Comparison of ENCODE assay signal across 10 cellular contexts in the genomic region with DNA sequence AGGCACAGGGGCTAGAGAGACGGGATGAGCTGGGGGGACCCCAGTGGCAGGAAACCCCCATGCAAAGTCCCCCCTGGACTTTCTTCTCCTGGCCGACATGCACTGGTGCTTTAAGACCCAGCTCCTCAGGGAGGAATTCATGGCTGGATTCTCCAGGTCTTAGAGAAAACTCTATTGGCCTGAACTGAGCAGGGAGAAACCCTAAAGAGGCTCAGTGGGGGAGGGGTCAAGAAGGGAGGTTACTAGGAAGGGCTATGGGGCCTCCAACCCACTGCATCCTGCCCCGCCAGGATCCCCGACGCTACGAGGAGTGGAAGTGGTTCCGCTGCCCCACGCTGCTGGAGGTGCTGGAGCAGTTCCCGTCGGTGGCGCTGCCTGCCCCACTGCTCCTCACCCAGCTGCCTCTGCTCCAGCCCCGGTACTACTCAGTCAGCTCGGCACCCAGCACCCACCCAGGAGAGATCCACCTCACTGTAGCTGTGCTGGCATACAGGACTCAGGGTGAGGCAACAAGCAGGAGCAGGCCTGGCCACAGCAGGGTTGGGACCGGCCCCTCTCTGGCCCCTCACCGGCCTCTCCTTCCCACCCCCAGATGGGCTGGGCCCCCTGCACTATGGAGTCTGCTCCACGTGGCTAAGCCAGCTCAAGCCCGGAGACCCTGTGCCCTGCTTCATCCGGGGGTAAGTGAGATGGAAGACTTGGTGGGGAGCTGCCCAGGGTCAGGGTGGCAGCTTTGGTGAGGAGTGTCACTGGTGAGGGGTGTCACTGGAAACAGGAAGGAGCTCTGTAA. TPM values are rescaled to one million over a fixed set of nuclear protein-coding genes. Genes with fewer than 3 reads are reported as not detected.
DNase-seq lines count a peak whose midpoint lies in the region; ATAC-seq, FAIRE-seq and TF ChIP-seq lines count a peak whose summit lies in the region.
"Had no signal": no experiment of that assay in that cellular context is flagged by ENCODE, and none has a peak within 500 bp of the region (broad histone marks: within the 10 kb centered on the region; RNA-seq: fewer than 3 reads in every experiment).

No MANE protein-coding gene starts in this region.

- H2BK120ac ChIP-seq in H9 (ENCODE audit: low read depth, low read length, poor library complexity, severe bottlenecking): no peak overlapping the region

- H3K27me3 ChIP-seq in H9 (ENCODE audit: insufficient read depth, low read length) (no peaks in the 10 kb centered on the region), MM.1S (replicated peaks; ENCODE audit: insufficient read depth, low read length) (peaks cover 21% of the 10 kb centered on the region)

- ATAC-seq in A549: peak; percentile 12 to 15; a peak in 2 of 6 replicates
- peak; percentile 3 to 25 for ATAC-seq in activated T-cell treated with anti-CD3 and anti-CD28 coated beads, Interleukin-2, amount 50 U/mL, for 72 hours (replicated peaks in 1 of 2)

- H3K4me3 ChIP-seq in A549 (no peak overlapping the region), kidney (ENCODE audit: low read length in 2 of 2) (no peak overlapping the region), MM.1S (ENCODE audit: low read length) (no peak overlapping the region)

- no peak overlapping the region for H2BK20ac ChIP-seq in H9 (ENCODE audit: low read depth, low read length, poor library complexity, severe bottlenecking)

- no peak overlapping the region for H2AFZ ChIP-seq in H9 (ENCODE audit: low read length)
- H2AFZ ChIP-seq in MM.1S (ENCODE audit: low read length): no peak overlapping the region

- CTCF ChIA-PET in A549 (lab: Yijun Ruan, JAX): interaction anchor here (0.7 to 11.2 kb wide), 15 partner anchors 10 to 113 kb away, joined by 3 to 110 read pairs (median 5); a partner anchor contains a TSS
- CTCF ChIA-PET in Calu3 (lab: Charles Lee): interaction anchor here (0.5 to 0.8 kb wide), 2 partner anchors 17 to 42 kb away, joined by 3 read pairs; no protein-coding TSS in a partner anchor

- no peaks in the 10 kb centered on the region for H3K79me1 ChIP-seq in H9 (ENCODE audit: insufficient read depth, low read depth, low read length, poor library complexity, severe bottlenecking)

- H4K5ac ChIP-seq in H9 (ENCODE audit: insufficient read length, low read depth, low read length): no peak overlapping the region

- 62% methylated on average over 15 of the region's 18 CpGs for WGBS in A549 (ENCODE audit: missing lambda C conversion rate)
- WGBS in H9 (ENCODE audit: extremely low coverage, insufficient read length, low lambda C conversion rate): no CpG with 5 or more reads among the region's 18 CpGs

- no peak overlapping the region for H4K91ac ChIP-seq in H9 (ENCODE audit: insufficient read length, low read depth, low read length)

- FAIRE-seq in A549 (lab: Jason Lieb, UNC) (no peak), kidney (lab: Jason Lieb, UNC) (no peak)

- H3K4me1 ChIP-seq in A549 (peaks cover 23% of the 10 kb centered on the region; the same call in 1 of the 3 replicates), H9 (ENCODE audit: insufficient read depth, low read length) (peaks cover 4% of the 10 kb centered on the region; the same call in 1 of the 2 replicates), kidney (ENCODE audit: control insufficient read depth in 1 of 2, insufficient read depth in 1 of 2, low read depth in 1 of 2, low read length in 2 of 2) (peaks cover 0 to 20% of the 10 kb centered on the region in 2 donors), MM.1S (ENCODE audit: low read length) (peaks cover 8% of the 10 kb centered on the region; the same call in 1 of the 2 replicates)

- TF ChIP-seq EP300 in A549 (IDR thresholded peaks at IDR 0.05): no peak

- H3K4me2 ChIP-seq in A549 (peak overlapping the region; percentile 18; the same call in 2 of the 3 replicates), H9 (ENCODE audit: insufficient read depth, insufficient read length, low read length) (peak overlapping the region; percentile 9), MM.1S (ENCODE audit: low read depth, low read length) (no peak overlapping the region)

- H2AK5ac ChIP-seq in H9 (ENCODE audit: insufficient read length, low read length): no peak overlapping the region

- no TSS peak for BruUV-seq in Calu3 (replicated peaks; lab: Mats Ljungman, UMichigan)

- no peak overlapping the region for H2BK5ac ChIP-seq in H9 (ENCODE audit: insufficient read length, low read length)

- H2BK12ac ChIP-seq in H9 (ENCODE audit: insufficient read length, low read depth, low read length): no peak overlapping the region

- no peak overlapping the region for H2BK15ac ChIP-seq in H9 (ENCODE audit: low read depth, low read length)

- H3K4me3 Mint-ChIP-seq in H9 (peak overlapping the region; percentile 49 to 70), Calu3 (ENCODE audit: low read depth, unreplicated experiment) (no peak overlapping the region)
- peak overlapping the region; percentile 65 to 70 for H3K4me3 Mint-ChIP-seq in activated T-cell treated with anti-CD3 and anti-CD28 coated beads, Interleukin-2, amount 50 U/mL, for 72 hours

- H3K9me3 Mint-ChIP-seq in H9: no peaks in the 10 kb centered on the region
- H3K9me3 Mint-ChIP-seq in activated T-cell treated with anti-CD3 and anti-CD28 coated beads, Interleukin-2, amount 50 U/mL, for 72 hours: no peaks in the 10 kb centered on the region
- H3K9me3 Mint-ChIP-seq in Calu3 (ENCODE audit: low read depth, unreplicated experiment): no peaks in the 10 kb centered on the region

- no peaks in the 10 kb centered on the region for H3K9me2 ChIP-seq in MM.1S (replicated peaks; ENCODE audit: insufficient read depth, low read length)

- H3K9ac ChIP-seq in H9 (ENCODE audit: extremely low read depth, insufficient read length, low read length): no peak overlapping the region
- H3K9ac ChIP-seq in kidney (ENCODE audit: low read length in 2 of 2): no peak overlapping the region
- H3K9ac ChIP-seq in MM.1S (ENCODE audit: low read length): no peak overlapping the region

- 0 out of 2 replicates have a peak, but pooled peaks cover 4% of the 10 kb centered on the region for H3F3A ChIP-seq in MM.1S (ENCODE audit: insufficient read depth, low read length)

- POLR2A ChIA-PET in A549 (lab: Yijun Ruan, JAX): no interaction called here

- H3K79me2 ChIP-seq in H9 (ENCODE audit: insufficient read depth, low read length) (no peaks in the 10 kb centered on the region), MM.1S (ENCODE audit: low read length) (no peaks in the 10 kb centered on the region)

- H3K36me3 Mint-ChIP-seq in H9 (ENCODE audit: insufficient read depth in 1 of 3, low read depth in 3 of 3) (peaks cover 1 to 6% (median 5%) of the 10 kb centered on the region in 3 experiments; a peak in 5 of 7 replicates), Calu3 (ENCODE audit: insufficient read depth, unreplicated experiment) (no peaks in the 10 kb centered on the region)
- H3K36me3 Mint-ChIP-seq in activated T-cell treated with anti-CD3 and anti-CD28 coated beads, Interleukin-2, amount 50 U/mL, for 72 hours (ENCODE audit: insufficient read depth in 2 of 2): peaks cover 0 to 2% of the 10 kb centered on the region in 2 donors

- H3K23ac ChIP-seq in H9 (ENCODE audit: insufficient read length, low read depth, low read length): no peak overlapping the region

- TF ChIP-seq CTCF in A549 (IDR thresholded peaks at IDR 0.05) (no peak), H9 (conservative IDR thresholded peaks at IDR 0.05) (no peak), kidney (IDR thresholded peaks at IDR 0.05; ENCODE audit: borderline replicate concordance, extremely low read depth, insufficient read depth) (no peak), Calu3 (IDR thresholded peaks at IDR 0.05; ENCODE audit: unreplicated experiment) (no peak), MM.1S (IDR thresholded peaks at IDR 0.05; ENCODE audit: low read length) (no peak)

- intact Hi-C loops in kidney (cut with DNase I) (no loop called here), Calu3 (cut with micrococcal nuclease; ENCODE audit: unreplicated experiment) (no loop called here)

- H3K27ac ChIP-seq in A549 (peak overlapping the region in 1 of 2 experiments; percentile 15; a peak in 3 of 6 replicates), H9 (ENCODE audit: insufficient read length, low read depth, low read length) (no peak overlapping the region), kidney (ENCODE audit: low read depth in 2 of 2, low read length in 2 of 2) (no peak overlapping the region), MM.1S (ENCODE audit: low read length) (no peak overlapping the region)

- DNase-seq in A549 (ENCODE audit: low read depth in 1 of 2, low spot score in 1 of 2): no peak
- peak; percentile 49 for DNase-seq in H9
- peak; percentile 39 to 45 for DNase-seq in activated T-cell treated with anti-CD3 and anti-CD28 coated beads, Interleukin-2, amount 50 U/mL, for 72 hours
- peak; percentile 70 for DNase-seq in kidney
- DNase-seq in NCI-H510A treated with DMSO at 0.1 percent for 48 hours (lab: John Stamatoyannopoulos, UW): no peak
- no peak for DNase-seq in Calu3
- DNase-seq in SIG-M5 treated with dmso at 0.1 percent for 504 hours (lab: John Stamatoyannopoulos, UW; ENCODE audit: unreplicated experiment): no peak
- DNase-seq in MM.1S: no peak
- DNase-seq: GF-D8, NCI-H1694 had no signal

- H3K14ac ChIP-seq in H9 (ENCODE audit: insufficient read depth, low read length): peak overlapping the region; percentile 74

- H4K20me1 ChIP-seq in H9 (ENCODE audit: control insufficient read depth, insufficient read depth, insufficient read length): no peaks in the 10 kb centered on the region
- H4K20me1 ChIP-seq in MM.1S (ENCODE audit: insufficient read depth, low read length): no peaks in the 10 kb centered on the region

- TF ChIP-seq POLR2A in A549 (IDR thresholded peaks at IDR 0.05; ENCODE audit: low read length): no peak

- no peak overlapping the region for H3K56ac ChIP-seq in H9 (ENCODE audit: insufficient read length, low read depth, low read length)

- H3K9me3 ChIP-seq in A549 (no peaks in the 10 kb centered on the region), H9 (ENCODE audit: control insufficient read depth, low read depth, low read length) (no peaks in the 10 kb centered on the region), kidney (ENCODE audit: control insufficient read depth in 1 of 2, low read length in 2 of 2) (no peaks in the 10 kb centered on the region), MM.1S (replicated peaks; ENCODE audit: insufficient read depth, low read length) (no peaks in the 10 kb centered on the region)

- peaks cover 4% of the 10 kb centered on the region for H3K23me2 ChIP-seq in H9 (ENCODE audit: insufficient read length, low read depth, low read length, poor library complexity, severe bottlenecking)

- H3K27me3 Mint-ChIP-seq in H9 (ENCODE audit: low read depth) (peaks cover 33% of the 10 kb centered on the region), Calu3 (ENCODE audit: unreplicated experiment) (peaks cover 13% of the 10 kb centered on the region)
- H3K27me3 Mint-ChIP-seq in activated T-cell treated with anti-CD3 and anti-CD28 coated beads, Interleukin-2, amount 50 U/mL, for 72 hours (ENCODE audit: low read depth): no peaks in the 10 kb centered on the region

- peaks cover 21 to 49% of the 10 kb centered on the region in 2 experiments for H3K4me1 Mint-ChIP-seq in H9
- peaks cover 64% of the 10 kb centered on the region for H3K4me1 Mint-ChIP-seq in activated T-cell treated with anti-CD3 and anti-CD28 coated beads, Interleukin-2, amount 50 U/mL, for 72 hours (ENCODE audit: low read depth)
- peaks cover 10% of the 10 kb centered on the region for H3K4me1 Mint-ChIP-seq in Calu3 (ENCODE audit: low read depth, unreplicated experiment)

- no peak overlapping the region for H3T11ph ChIP-seq in H9 (ENCODE audit: low read length)

- no peak overlapping the region for H4K8ac ChIP-seq in H9 (replicated peaks; ENCODE audit: insufficient read length, low read depth, low read length)

- no peak for TF ChIP-seq RAD21 in A549 (conservative IDR thresholded peaks at IDR 0.05 in 1 of 2, IDR thresholded peaks at IDR 0.05 in 1 of 2)

- peak overlapping the region; percentile 77 for H3K18ac ChIP-seq in H9 (ENCODE audit: insufficient read length, low read depth, low read length)

- peak overlapping the region in 1 of 3 experiments; percentile 92; a peak in 2 of 7 replicates for H3K27ac Mint-ChIP-seq in H9
- peak overlapping the region; percentile 75 for H3K27ac Mint-ChIP-seq in activated T-cell treated with anti-CD3 and anti-CD28 coated beads, Interleukin-2, amount 50 U/mL, for 72 hours
- no peak overlapping the region for H3K27ac Mint-ChIP-seq in Calu3 (ENCODE audit: unreplicated experiment)

- H3K36me3 ChIP-seq in kidney (ENCODE audit: control insufficient read depth in 1 of 2, insufficient read depth in 2 of 2, low read length in 2 of 2) (no peaks in the 10 kb centered on the region), MM.1S (replicated peaks; ENCODE audit: insufficient read depth, low read length) (no peaks in the 10 kb centered on the region)

- no peak overlapping the region for H3K4ac ChIP-seq in H9 (ENCODE audit: low read depth, low read length)

RNA-seq across cellular contexts. Expression of a gene that starts 13.8 kb away (rescaled TPM):
- polyA plus RNA-seq in A549 (2011; rRNA removed): 0.06 and 0.19 TPM in 2 replicates
- 0.25 and 0.26 TPM in 2 replicates for polyA plus RNA-seq in A549 (2012; cell fraction: cytosol; rRNA removed)
- 1.8 and 2.5 TPM in 2 replicates for polyA plus RNA-seq in A549 (2012; cell fraction: nucleus; rRNA removed)
- 0.17 to 0.23 TPM (median 0.21 TPM) in 3 replicates for polyA plus RNA-seq in A549 (2017; fragmentation: RNase III; extraction: RNeasy Plus Mini Kit Qiagen cat#74134 plus additional on column Dnase treatment)
- not detected in 2 replicates for polyA minus RNA-seq in A549 (2011; rRNA and poly(A)+ RNA removed)
- total RNA-seq in H9 (2021): 1.5 and 2.0 TPM in 2 replicates
- 10 to 100 TPM in 1 of 2 donors, 1 to 10 TPM in 1; 9.0 to 10.1 TPM for total RNA-seq in activated T-cell treated with anti-CD3 and anti-CD28 coated beads, Interleukin-2, amount 50 U/mL, for 72 hours
- total RNA-seq in kidney: 0.19 TPM
- 0.19 TPM for polyA plus RNA-seq in kidney (ENCODE audit: insufficient read depth, low read depth, low replicate concordance)
- 7.9 and 17.7 TPM in 2 replicates for total RNA-seq in Calu3 (2022)

RNA-seq across cellular contexts. Expression of a gene that starts 17.7 kb away (rescaled TPM):
- polyA plus RNA-seq in A549 (2011; rRNA removed) (19.6 and 22.7 TPM in 2 replicates), A549 (2017; fragmentation: RNase III; extraction: RNeasy Plus Mini Kit Qiagen cat#74134 plus additional on column Dnase treatment) (34.3 to 41.1 TPM (median 38.6 TPM) in 3 replicates), kidney (ENCODE audit: insufficient read depth, low read depth, low replicate concordance) (34.3 TPM)
- polyA plus RNA-seq in A549 (2012; cell fraction: cytosol; rRNA removed): 36.8 and 46.8 TPM in 2 replicates
- polyA plus RNA-seq in A549 (2012; cell fraction: nucleus; rRNA removed): 159 and 182 TPM in 2 replicates
- 47.4 and 60.3 TPM in 2 replicates for polyA minus RNA-seq in A549 (2011; rRNA and poly(A)+ RNA removed)
- total RNA-seq in H9 (2021) (22.1 and 23.9 TPM in 2 replicates), kidney (36.0 TPM), Calu3 (2022) (40.2 and 42.3 TPM in 2 replicates)
- 10 to 100 TPM; 46.6 to 49.6 TPM for total RNA-seq in activated T-cell treated with anti-CD3 and anti-CD28 coated beads, Interleukin-2, amount 50 U/mL, for 72 hours

RNA-seq across cellular contexts. Expression of a gene that starts 19.7 kb away (rescaled TPM):
- 0.42 and 0.52 TPM in 2 replicates for polyA plus RNA-seq in A549 (2011; rRNA removed)
- 1.1 and 1.9 TPM in 2 replicates for polyA plus RNA-seq in A549 (2012; cell fraction: cytosol; rRNA removed)
- 1.1 and 3.2 TPM in 2 replicates for polyA plus RNA-seq in A549 (2012; cell fraction: nucleus; rRNA removed)
- 0.46 to 0.71 TPM (median 0.51 TPM) in 3 replicates for polyA plus RNA-seq in A549 (2017; fragmentation: RNase III; extraction: RNeasy Plus Mini Kit Qiagen cat#74134 plus additional on column Dnase treatment)
- polyA minus RNA-seq in A549 (2011; rRNA and poly(A)+ RNA removed): not detected in 2 replicates
- 4.5 and 4.7 TPM in 2 replicates for total RNA-seq in H9 (2021)
- 1 to 10 TPM; 6.8 to 8.1 TPM for total RNA-seq in activated T-cell treated with anti-CD3 and anti-CD28 coated beads, Interleukin-2, amount 50 U/mL, for 72 hours
- total RNA-seq in kidney: 51.7 TPM
- 9.3 TPM for polyA plus RNA-seq in kidney (ENCODE audit: insufficient read depth, low read depth, low replicate concordance)
- 0.71 and 1.1 TPM in 2 replicates for total RNA-seq in Calu3 (2022)

RNA-seq across cellular contexts. Expression of a gene that starts 32.4 kb away (rescaled TPM):
- polyA plus RNA-seq in A549 (2011; rRNA removed) (0.26 and 0.44 TPM in 2 replicates), A549 (2017; fragmentation: RNase III; extraction: RNeasy Plus Mini Kit Qiagen cat#74134 plus additional on column Dnase treatment) (0.41 to 0.45 TPM (median 0.41 TPM) in 3 replicates), kidney (ENCODE audit: insufficient read depth, low read depth, low replicate concordance) (1.5 TPM)
- polyA plus RNA-seq in A549 (2012; cell fraction: cytosol; rRNA removed): 0.61 and 0.78 TPM in 2 replicates
- polyA plus RNA-seq in A549 (2012; cell fraction: nucleus; rRNA removed): 0.84 and 1.3 TPM in 2 replicates
- polyA minus RNA-seq in A549 (2011; rRNA and poly(A)+ RNA removed): 0.41 and 0.78 TPM in 2 replicates
- total RNA-seq in H9 (2021) (4.3 and 4.5 TPM in 2 replicates), kidney (1.3 TPM), Calu3 (2022) (0.45 and 0.66 TPM in 2 replicates)
- total RNA-seq in activated T-cell treated with anti-CD3 and anti-CD28 coated beads, Interleukin-2, amount 50 U/mL, for 72 hours: under 1 TPM; 0.72 to 0.77 TPM

RNA-seq across cellular contexts. Expression of a gene that starts 37.8 kb away (rescaled TPM):
- 4.1 and 4.4 TPM in 2 replicates for polyA plus RNA-seq in A549 (2011; rRNA removed)
- 5.4 and 6.4 TPM in 2 replicates for polyA plus RNA-seq in A549 (2012; cell fraction: cytosol; rRNA removed)
- 82.7 and 90.1 TPM in 2 replicates for polyA plus RNA-seq in A549 (2012; cell fraction: nucleus; rRNA removed)
- 7.5 to 11.4 TPM (median 9.8 TPM) in 3 replicates for polyA plus RNA-seq in A549 (2017; fragmentation: RNase III; extraction: RNeasy Plus Mini Kit Qiagen cat#74134 plus additional on column Dnase treatment)
- 0.70 and 1.9 TPM in 2 replicates for polyA minus RNA-seq in A549 (2011; rRNA and poly(A)+ RNA removed)
- 1.7 and 2.3 TPM in 2 replicates for total RNA-seq in H9 (2021)
- total RNA-seq in activated T-cell treated with anti-CD3 and anti-CD28 coated beads, Interleukin-2, amount 50 U/mL, for 72 hours: 10 to 100 TPM; 14.4 to 15.7 TPM
- 1.9 TPM for total RNA-seq in kidney
- polyA plus RNA-seq in kidney (ENCODE audit: insufficient read depth, low read depth, low replicate concordance): 3.1 TPM
- 11.7 and 13.6 TPM in 2 replicates for total RNA-seq in Calu3 (2022)

Comparison
In these comparisons a context has a peak if more than half of its experiments do, and no peak if none do; other contexts are left out.
1. DNase-seq: peak in H9 (single experiment), activated T-cell treated with anti-CD3 and anti-CD28 coated beads, Interleukin-2, amount 50 U/mL, for 72 hours (2 of 2) and kidney (single experiment); none in A549 (0 of 2), NCI-H510A treated with DMSO at 0.1 percent for 48 hours (single experiment), Calu3 (single experiment), SIG-M5 treated with dmso at 0.1 percent for 504 hours (single experiment) and MM.1S (single experiment).